In the genomic region with DNA sequence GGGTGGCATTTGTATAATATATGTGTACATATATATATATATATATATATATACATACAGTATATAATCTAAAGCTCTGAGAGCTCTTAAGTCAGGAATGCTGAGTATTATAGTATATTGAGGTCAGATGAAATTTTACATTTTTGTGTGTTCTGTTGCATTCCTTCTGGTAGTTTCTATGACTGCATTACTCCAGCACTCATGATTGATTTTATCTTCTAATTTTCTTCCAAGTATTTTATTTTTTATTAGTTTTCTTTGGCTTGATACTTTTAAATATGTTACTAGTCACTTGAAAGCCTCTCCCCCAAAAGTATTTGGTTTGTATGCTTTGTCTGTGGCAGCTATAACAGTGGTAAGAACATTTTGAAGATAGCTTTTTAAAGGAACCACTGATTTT, we compare ENCODE assay signal across 1 cellular context.
TF ChIP-seq lines count a peak whose summit lies in the region.

No MANE protein-coding gene starts in this region.

TF ChIP-seq in GM23338, 12 proteins besides CTCF, POLR2A, EP300 and RAD21:
- TF ChIP-seq JUNB (IDR thresholded peaks at IDR 0.05; ENCODE audit: unreplicated experiment) (no peak), POLR2AphosphoS5 (IDR thresholded peaks at IDR 0.05; ENCODE audit: low read depth) (no peak), STAT1 (IDR thresholded peaks at IDR 0.05; ENCODE audit: unreplicated experiment) (no peak), CREB1 (CRISPR knock-in tag; IDR thresholded peaks at IDR 0.05; ENCODE audit: low read depth) (no peak), ZNF331 (CRISPR knock-in tag; IDR thresholded peaks at IDR 0.05; ENCODE audit: low read depth) (no peak), ZNF114 (CRISPR knock-in tag; IDR thresholded peaks at IDR 0.05) (no peak), NANOG (IDR thresholded peaks at IDR 0.05; ENCODE audit: borderline replicate concordance) (no peak), REST (IDR thresholded peaks at IDR 0.05; ENCODE audit: unreplicated experiment) (no peak), EZH2 (IDR thresholded peaks at IDR 0.05; ENCODE audit: low read depth, unreplicated experiment) (no peak), EZH2phosphoT487 (IDR thresholded peaks at IDR 0.05; ENCODE audit: unreplicated experiment) (no peak)
- TF ChIP-seq, protein P1, sequence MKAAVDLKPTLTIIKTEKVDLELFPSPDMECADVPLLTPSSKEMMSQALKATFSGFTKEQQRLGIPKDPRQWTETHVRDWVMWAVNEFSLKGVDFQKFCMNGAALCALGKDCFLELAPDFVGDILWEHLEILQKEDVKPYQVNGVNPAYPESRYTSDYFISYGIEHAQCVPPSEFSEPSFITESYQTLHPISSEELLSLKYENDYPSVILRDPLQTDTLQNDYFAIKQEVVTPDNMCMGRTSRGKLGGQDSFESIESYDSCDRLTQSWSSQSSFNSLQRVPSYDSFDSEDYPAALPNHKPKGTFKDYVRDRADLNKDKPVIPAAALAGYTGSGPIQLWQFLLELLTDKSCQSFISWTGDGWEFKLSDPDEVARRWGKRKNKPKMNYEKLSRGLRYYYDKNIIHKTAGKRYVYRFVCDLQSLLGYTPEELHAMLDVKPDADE (IDR thresholded peaks at IDR 0.05), result no peak
- TF ChIP-seq, protein P2, sequence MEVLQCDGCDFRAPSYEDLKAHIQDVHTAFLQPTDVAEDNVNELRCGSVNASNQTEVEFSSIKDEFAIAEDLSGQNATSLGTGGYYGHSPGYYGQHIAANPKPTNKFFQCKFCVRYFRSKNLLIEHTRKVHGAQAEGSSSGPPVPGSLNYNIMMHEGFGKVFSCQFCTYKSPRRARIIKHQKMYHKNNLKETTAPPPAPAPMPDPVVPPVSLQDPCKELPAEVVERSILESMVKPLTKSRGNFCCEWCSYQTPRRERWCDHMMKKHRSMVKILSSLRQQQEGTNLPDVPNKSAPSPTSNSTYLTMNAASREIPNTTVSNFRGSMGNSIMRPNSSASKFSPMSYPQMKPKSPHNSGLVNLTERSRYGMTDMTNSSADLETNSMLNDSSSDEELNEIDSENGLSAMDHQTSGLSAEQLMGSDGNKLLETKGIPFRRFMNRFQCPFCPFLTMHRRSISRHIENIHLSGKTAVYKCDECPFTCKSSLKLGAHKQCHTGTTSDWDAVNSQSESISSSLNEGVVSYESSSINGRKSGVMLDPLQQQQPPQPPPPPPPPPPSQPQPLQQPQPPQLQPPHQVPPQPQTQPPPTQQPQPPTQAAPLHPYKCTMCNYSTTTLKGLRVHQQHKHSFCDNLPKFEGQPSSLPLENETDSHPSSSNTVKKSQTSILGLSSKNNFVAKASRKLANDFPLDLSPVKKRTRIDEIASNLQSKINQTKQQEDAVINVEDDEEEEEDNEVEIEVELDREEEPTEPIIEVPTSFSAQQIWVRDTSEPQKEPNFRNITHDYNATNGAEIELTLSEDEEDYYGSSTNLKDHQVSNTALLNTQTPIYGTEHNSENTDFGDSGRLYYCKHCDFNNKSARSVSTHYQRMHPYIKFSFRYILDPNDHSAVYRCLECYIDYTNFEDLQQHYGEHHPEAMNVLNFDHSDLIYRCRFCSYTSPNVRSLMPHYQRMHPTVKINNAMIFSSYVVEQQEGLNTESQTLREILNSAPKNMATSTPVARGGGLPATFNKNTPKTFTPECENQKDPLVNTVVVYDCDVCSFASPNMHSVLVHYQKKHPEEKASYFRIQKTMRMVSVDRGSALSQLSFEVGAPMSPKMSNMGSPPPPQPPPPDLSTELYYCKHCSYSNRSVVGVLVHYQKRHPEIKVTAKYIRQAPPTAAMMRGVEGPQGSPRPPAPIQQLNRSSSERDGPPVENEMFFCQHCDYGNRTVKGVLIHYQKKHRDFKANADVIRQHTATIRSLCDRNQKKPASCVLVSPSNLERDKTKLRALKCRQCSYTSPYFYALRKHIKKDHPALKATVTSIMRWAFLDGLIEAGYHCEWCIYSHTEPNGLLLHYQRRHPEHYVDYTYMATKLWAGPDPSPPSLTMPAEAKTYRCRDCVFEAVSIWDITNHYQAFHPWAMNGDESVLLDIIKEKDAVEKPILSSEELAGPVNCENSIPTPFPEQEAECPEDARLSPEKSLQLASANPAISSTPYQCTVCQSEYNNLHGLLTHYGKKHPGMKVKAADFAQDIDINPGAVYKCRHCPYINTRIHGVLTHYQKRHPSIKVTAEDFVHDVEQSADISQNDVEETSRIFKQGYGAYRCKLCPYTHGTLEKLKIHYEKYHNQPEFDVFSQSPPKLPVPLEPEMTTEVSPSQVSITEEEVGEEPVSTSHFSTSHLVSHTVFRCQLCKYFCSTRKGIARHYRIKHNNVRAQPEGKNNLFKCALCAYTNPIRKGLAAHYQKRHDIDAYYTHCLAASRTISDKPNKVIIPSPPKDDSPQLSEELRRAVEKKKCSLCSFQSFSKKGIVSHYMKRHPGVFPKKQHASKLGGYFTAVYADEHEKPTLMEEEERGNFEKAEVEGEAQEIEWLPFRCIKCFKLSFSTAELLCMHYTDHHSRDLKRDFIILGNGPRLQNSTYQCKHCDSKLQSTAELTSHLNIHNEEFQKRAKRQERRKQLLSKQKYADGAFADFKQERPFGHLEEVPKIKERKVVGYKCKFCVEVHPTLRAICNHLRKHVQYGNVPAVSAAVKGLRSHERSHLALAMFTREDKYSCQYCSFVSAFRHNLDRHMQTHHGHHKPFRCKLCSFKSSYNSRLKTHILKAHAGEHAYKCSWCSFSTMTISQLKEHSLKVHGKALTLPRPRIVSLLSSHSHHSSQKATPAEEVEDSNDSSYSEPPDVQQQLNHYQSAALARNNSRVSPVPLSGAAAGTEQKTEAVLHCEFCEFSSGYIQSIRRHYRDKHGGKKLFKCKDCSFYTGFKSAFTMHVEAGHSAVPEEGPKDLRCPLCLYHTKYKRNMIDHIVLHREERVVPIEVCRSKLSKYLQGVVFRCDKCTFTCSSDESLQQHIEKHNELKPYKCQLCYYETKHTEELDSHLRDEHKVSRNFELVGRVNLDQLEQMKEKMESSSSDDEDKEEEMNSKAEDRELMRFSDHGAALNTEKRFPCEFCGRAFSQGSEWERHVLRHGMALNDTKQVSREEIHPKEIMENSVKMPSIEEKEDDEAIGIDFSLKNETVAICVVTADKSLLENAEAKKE (CRISPR knock-in tag; IDR thresholded peaks at IDR 0.05), result no peak
